In genomic region chr13:70357031-70357430, GRCh38 we compare ENCODE assay signal across 28 cellular contexts.
"Had no signal": no experiment of that assay in that cellular context is flagged by ENCODE, and none has a peak within 500 bp of the region (broad histone marks: within the 10 kb centered on the region; RNA-seq: fewer than 3 reads in every experiment).

No MANE protein-coding gene starts in this region.

- H3K4me3 Mint-ChIP-seq: mesothelial cell of epicardium, naive B cell had no signal

- H3K36me3 ChIP-seq: esophagus squamous epithelium, gastrocnemius medialis, heart right ventricle, left lung, lower lobe of right lung had no signal

- H3K27ac Mint-ChIP-seq: mesothelial cell of epicardium, naive B cell had no signal

- H3K9me3 ChIP-seq: esophagus squamous epithelium, gastrocnemius medialis, heart right ventricle, left lung, lower lobe of right lung, mucosa of descending colon had no signal

- H3K4me3 ChIP-seq: coronary artery, dorsolateral prefrontal cortex, esophagus squamous epithelium, gastrocnemius medialis, heart right ventricle, left lung, lower lobe of right lung, mucosa of descending colon had no signal

- ATAC-seq: esophagus mucosa, gastrocnemius medialis, heart right ventricle, left cardiac atrium, left lung, left ventricle myocardium superior, lower lobe of right lung, mucosa of descending colon had no signal

- H3K36me3 Mint-ChIP-seq: mesothelial cell of epicardium, naive B cell had no signal

- H3K4me1 Mint-ChIP-seq: mesothelial cell of epicardium, naive B cell had no signal

- H3K9me3 Mint-ChIP-seq: mesothelial cell of epicardium had no signal

- H3K27ac ChIP-seq: coronary artery, dorsolateral prefrontal cortex, epithelial cell of prostate, esophagus squamous epithelium, gastrocnemius medialis, heart right ventricle, left lung, lower lobe of right lung had no signal

- FAIRE-seq: colon, endothelial cell of umbilical vein, islet of Langerhans, keratinocyte had no signal

- DNase-seq: dermis blood vessel endothelial cell; dorsolateral prefrontal cortex; effector CD4-positive, alpha-beta T cell; effector memory CD4-positive, alpha-beta T cell; erythroblast; esophagus squamous epithelium; foreskin fibroblast; foreskin melanocyte; gastrocnemius medialis; glutamatergic neuron; head of caudate nucleus; heart right ventricle; hippocampal formation; left cardiac atrium; left lung; left ventricle myocardium superior; lower lobe of right lung; mesenchymal stem cell; mucosa of descending colon; naive B cell had no signal

- H3K27me3 ChIP-seq: dorsolateral prefrontal cortex, esophagus squamous epithelium, gastrocnemius medialis, heart right ventricle, left lung had no signal

- H3K27me3 Mint-ChIP-seq: naive B cell had no signal
